14 cellular contexts compared by ENCODE assay signal in genomic region chr16:52455549-52456277, GRCh38.
"Had no signal": no experiment of that assay in that cellular context is flagged by ENCODE, and none has a peak within 500 bp of the region (broad histone marks: within the 10 kb centered on the region; RNA-seq: fewer than 3 reads in every experiment).

No MANE protein-coding gene starts in this region.

- H3K4me3 Mint-ChIP-seq: activated CD4-positive, alpha-beta memory T cell treated with anti-CD3 and anti-CD28 coated beads for 36 hours; activated naive CD8-positive, alpha-beta T cell treated with anti-CD3 and anti-CD28 coated beads, Interleukin-2, amount 50 U/mL, for 24 hours; brain; effector memory CD8-positive, alpha-beta T cell; naive B cell; T-helper 1 cell treated with Interleukin-12 subunit alpha and Interleukin-12 subunit beta and Interleukin-4 antibody, amounts not matched to agents 30 μg/mL and 1 μg/mL, for 36 hours had no signal

- H3K36me3 Mint-ChIP-seq: activated CD4-positive, alpha-beta memory T cell treated with anti-CD3 and anti-CD28 coated beads for 36 hours; naive B cell had no signal

- DNase-seq: activated CD4-positive, alpha-beta memory T cell treated with anti-CD3 and anti-CD28 coated beads for 36 hours; activated CD4-positive, alpha-beta T cell treated with anti-CD3 and anti-CD28 coated beads for 48 hours; activated gamma-delta T cell; activated naive CD4-positive, alpha-beta T cell treated with anti-CD3 and anti-CD28 coated beads, Interleukin-2, amount 50 U/mL, for 16 hours; activated naive CD8-positive, alpha-beta T cell treated with anti-CD3 and anti-CD28 coated beads, Interleukin-2, amount 50 U/mL, for 24 hours; effector memory CD8-positive, alpha-beta T cell; naive B cell; stimulated activated CD4-positive, alpha-beta T cell treated with anti-CD3 and anti-CD28 coated beads, Interleukin-4, amount 100 ng/mL, for 24 hours; stimulated activated naive CD8-positive, alpha-beta T cell treated with anti-CD3 and anti-CD28 coated beads, Interleukin-15, Interleukin-2, amounts not matched to agents 100 U/mL and 50 U/mL, for 24 hours had no signal

- H3K36me3 ChIP-seq: tibial nerve, vagina had no signal

- H3K27me3 ChIP-seq: tibial nerve, vagina had no signal

- H3K27me3 Mint-ChIP-seq: activated CD4-positive, alpha-beta memory T cell treated with anti-CD3 and anti-CD28 coated beads for 36 hours; activated naive CD8-positive, alpha-beta T cell treated with anti-CD3 and anti-CD28 coated beads, Interleukin-2, amount 50 U/mL, for 24 hours; brain; effector memory CD8-positive, alpha-beta T cell; naive B cell had no signal

- H3K27ac ChIP-seq: tibial nerve, vagina had no signal

- H3K9me3 Mint-ChIP-seq: activated CD4-positive, alpha-beta memory T cell treated with anti-CD3 and anti-CD28 coated beads for 36 hours; T-helper 1 cell treated with Interleukin-12 subunit alpha and Interleukin-12 subunit beta and Interleukin-4 antibody, amounts not matched to agents 30 μg/mL and 1 μg/mL, for 36 hours had no signal

- H3K4me3 ChIP-seq: tibial nerve, vagina had no signal

- H3K4me1 ChIP-seq: tibial nerve, vagina had no signal

- H3K27ac Mint-ChIP-seq: activated CD4-positive, alpha-beta memory T cell treated with anti-CD3 and anti-CD28 coated beads for 36 hours; activated naive CD8-positive, alpha-beta T cell treated with anti-CD3 and anti-CD28 coated beads, Interleukin-2, amount 50 U/mL, for 24 hours; effector memory CD8-positive, alpha-beta T cell; naive B cell; T-helper 1 cell treated with Interleukin-12 subunit alpha and Interleukin-12 subunit beta and Interleukin-4 antibody, amounts not matched to agents 30 μg/mL and 1 μg/mL, for 36 hours had no signal

- ATAC-seq: activated naive CD8-positive, alpha-beta T cell treated with anti-CD3 and anti-CD28 coated beads, Interleukin-2, amount 50 U/mL, for 24 hours; effector memory CD8-positive, alpha-beta T cell; esophagus mucosa; stimulated activated naive CD8-positive, alpha-beta T cell treated with anti-CD3 and anti-CD28 coated beads, Interleukin-15, Interleukin-2, amounts not matched to agents 100 U/mL and 50 U/mL, for 24 hours had no signal

- H3K9me3 ChIP-seq: tibial nerve, vagina had no signal

- H3K4me1 Mint-ChIP-seq: activated naive CD8-positive, alpha-beta T cell treated with anti-CD3 and anti-CD28 coated beads, Interleukin-2, amount 50 U/mL, for 24 hours; naive B cell had no signal
